In genomic region chr16:20866161-20866772, GRCh38 we compare ENCODE assay signal across 10 cellular contexts.
DNase-seq lines count a peak whose midpoint lies in the region; ATAC-seq lines count a peak whose summit lies in the region.
"Had no signal": no experiment of that assay in that cellular context is flagged by ENCODE, and none has a peak within 500 bp of the region (broad histone marks: within the 10 kb centered on the region; RNA-seq: fewer than 3 reads in every experiment).

No MANE protein-coding gene starts in this region.

- DNase-seq in DMS 273 (lab: John Stamatoyannopoulos, UW; ENCODE audit: unreplicated experiment): peak; percentile 95
- DNase-seq in activated CD4-positive, alpha-beta T cell treated with anti-CD3 and anti-CD28 coated beads, Interleukin-2, amount 50 U/mL, for 48 hours: peak; percentile 27 to 32
- DNase-seq in foreskin melanocyte: peak; percentile 34
- no peak for DNase-seq in stimulated activated CD4-positive, alpha-beta T cell treated with anti-CD3 and anti-CD28 coated beads, Interleukin-2, amount 100 ng/mL, for 24 hours
- DNase-seq: gastrocnemius medialis had no signal

- ATAC-seq in HG02763 (IDR thresholded peaks at IDR 0.05; ENCODE audit: unreplicated experiment) (peak; percentile 9), GM21528 (IDR thresholded peaks at IDR 0.05; ENCODE audit: low FRiP score, unreplicated experiment) (no peak), HG02610 (IDR thresholded peaks at IDR 0.05; ENCODE audit: unreplicated experiment) (no peak)

- no peak overlapping the region for H3K4me3 ChIP-seq in skin epidermis
- H3K4me3 ChIP-seq: gastrocnemius medialis had no signal

- H3K27ac ChIP-seq in skin epidermis: peak overlapping the region in 20 of 21 experiments; percentile 63 to 87 (median 78)
- H3K27ac ChIP-seq: HL-60 had no signal

Comparison
In these comparisons a context has a peak if more than half of its experiments do, and no peak if none do; other contexts are left out.
1. DNase-seq: peak in DMS 273 (single experiment), activated CD4-positive, alpha-beta T cell treated with anti-CD3 and anti-CD28 coated beads, Interleukin-2, amount 50 U/mL, for 48 hours (2 of 2) and foreskin melanocyte (single experiment); none in stimulated activated CD4-positive, alpha-beta T cell treated with anti-CD3 and anti-CD28 coated beads, Interleukin-2, amount 100 ng/mL, for 24 hours (0 of 2).